Comparison of ENCODE assay signal across 10 cellular contexts in genomic region chr5:56490971-56491468, GRCh38.
DNase-seq lines count a peak whose midpoint lies in the region; ATAC-seq and TF ChIP-seq lines count a peak whose summit lies in the region.
"Had no signal": no experiment of that assay in that cellular context is flagged by ENCODE, and none has a peak within 500 bp of the region (broad histone marks: within the 10 kb centered on the region; RNA-seq: fewer than 3 reads in every experiment).

No MANE protein-coding gene starts in this region.

- H4K91ac ChIP-seq in trophoblast cell (ENCODE audit: low read depth, low read length) = no peak overlapping the region

- H3K27me3 Mint-ChIP-seq in CD4-positive, alpha-beta memory T cell = no peaks in the 10 kb centered on the region
- no peaks in the 10 kb centered on the region for H3K27me3 Mint-ChIP-seq in activated naive CD4-positive, alpha-beta T cell treated with anti-CD3 and anti-CD28 coated beads, Interleukin-2, amount 50 U/mL, for 24 hours
- H3K27me3 Mint-ChIP-seq in CD8-positive, alpha-beta memory T cell = peaks cover 2 to 36% of the 10 kb centered on the region in 2 donors

- intact Hi-C loops in CD4-positive, alpha-beta memory T cell (cut with micrococcal nuclease) = no loop called here
- intact Hi-C loops in PC-9 (cut with micrococcal nuclease; ENCODE audit: unreplicated experiment) = loop anchor here (1.0 to 2.0 kb wide), 3 partner anchors 43 to 266 kb away; no protein-coding TSS in a partner anchor

- no peak overlapping the region for H3K4ac ChIP-seq in trophoblast cell (ENCODE audit: low read depth, low read length)

- TF ChIP-seq POLR2A in GM18505 (IDR thresholded peaks at IDR 0.05; ENCODE audit: borderline replicate concordance, extremely low read depth, insufficient read depth, insufficient read length) = no peak

- no peaks in the 10 kb centered on the region for H3K9me3 ChIP-seq in CD4-positive, alpha-beta memory T cell (ENCODE audit: control insufficient read depth in 1 of 2, low read length in 2 of 2)
- no peaks in the 10 kb centered on the region for H3K9me3 ChIP-seq in PC-9 (ENCODE audit: insufficient read depth, low read depth)
- H3K9me3 ChIP-seq in trophoblast cell (ENCODE audit: insufficient read depth, low read depth, low read length) = peaks cover 6% of the 10 kb centered on the region
- no peaks in the 10 kb centered on the region for H3K9me3 ChIP-seq in CD8-positive, alpha-beta memory T cell (ENCODE audit: low read length)

- H3K27ac ChIP-seq in CD4-positive, alpha-beta memory T cell (ENCODE audit: low read depth, low read length) = no peak overlapping the region
- H3K27ac ChIP-seq in PC-9 (peak overlapping the region; percentile 83), trophoblast cell (ENCODE audit: low read depth, low read length) (no peak overlapping the region)
- no peak overlapping the region for H3K27ac ChIP-seq in CD8-positive, alpha-beta memory T cell (ENCODE audit: low read depth, low read length)
- H3K27ac ChIP-seq: BLaER1 had no signal

- H2BK5ac ChIP-seq in trophoblast cell (ENCODE audit: low read depth, low read length, poor library complexity) = no peak overlapping the region

- peak; percentile 9 to 47 (median 27) for DNase-seq in CD4-positive, alpha-beta memory T cell
- DNase-seq in PC-9 (peak; percentile 87 to 97), trophoblast cell (peak; percentile 70 to 92), GM19240 (ENCODE audit: insufficient read length, low spot score) (no peak)
- no peak for DNase-seq in CD8-positive, alpha-beta memory T cell
- DNase-seq: foreskin fibroblast had no signal

- no peaks in the 10 kb centered on the region for H3K27me3 ChIP-seq in CD4-positive, alpha-beta memory T cell (ENCODE audit: insufficient read depth, low read length)
- no peaks in the 10 kb centered on the region for H3K27me3 ChIP-seq in PC-9 (ENCODE audit: insufficient read depth, low read depth)
- no peaks in the 10 kb centered on the region for H3K27me3 ChIP-seq in trophoblast cell (ENCODE audit: insufficient read depth, low read length)
- H3K27me3 ChIP-seq in CD8-positive, alpha-beta memory T cell (ENCODE audit: insufficient read depth, low read length, poor library complexity, severe bottlenecking) = no peaks in the 10 kb centered on the region
- H3K27me3 ChIP-seq: BLaER1 had no signal

- peak overlapping the region in 6 of 8 donors; percentile 35 to 74 (median 50) for H3K4me3 Mint-ChIP-seq in CD4-positive, alpha-beta memory T cell
- peak overlapping the region; percentile 53 for H3K4me3 Mint-ChIP-seq in activated naive CD4-positive, alpha-beta T cell treated with anti-CD3 and anti-CD28 coated beads, Interleukin-2, amount 50 U/mL, for 24 hours
- no peak overlapping the region for H3K4me3 Mint-ChIP-seq in CD8-positive, alpha-beta memory T cell

- no peak overlapping the region for H3K9ac ChIP-seq in trophoblast cell (ENCODE audit: low read length)
- H3K9ac ChIP-seq: BLaER1 had no signal

- POLR2A ChIA-PET in CD4-positive, alpha-beta memory T cell (lab: Charles Lee; ENCODE audit: partially characterized antibody) = interaction anchor here (1.0 to 4.8 kb wide), 3 partner anchors 10 to 103 kb away, joined by 3 to 23 read pairs (median 3); no protein-coding TSS in a partner anchor
- POLR2A ChIA-PET in PC-9 (lab: Charles Lee; ENCODE audit: unreplicated experiment) = interaction anchor here (0.5 to 0.6 kb wide), 6 partner anchors 17 to 683 kb away, joined by 3 to 6 read pairs (median 5); no protein-coding TSS in a partner anchor
- POLR2A ChIA-PET in CD8-positive, alpha-beta memory T cell (lab: Charles Lee) = no interaction called here

- no peaks in the 10 kb centered on the region for H3K36me3 ChIP-seq in CD4-positive, alpha-beta memory T cell (ENCODE audit: insufficient read depth, low read length)
- H3K36me3 ChIP-seq in PC-9 (ENCODE audit: low read depth) (no peaks in the 10 kb centered on the region), trophoblast cell (ENCODE audit: control insufficient read depth in 1 of 2, insufficient read depth in 2 of 2, low read length in 2 of 2) (no peaks in the 10 kb centered on the region)
- no peaks in the 10 kb centered on the region for H3K36me3 ChIP-seq in CD8-positive, alpha-beta memory T cell (ENCODE audit: insufficient read depth, low read length)

- H3K18ac ChIP-seq in trophoblast cell (ENCODE audit: low read length) = no peak overlapping the region

- no peak overlapping the region for H2BK12ac ChIP-seq in trophoblast cell (ENCODE audit: low read length)

- H4K20me1 ChIP-seq in PC-9 (ENCODE audit: insufficient read depth) = no peaks in the 10 kb centered on the region
- H4K20me1 ChIP-seq: BLaER1 had no signal

- no peak overlapping the region for H4K12ac ChIP-seq in trophoblast cell (ENCODE audit: low read depth, low read length)

- peaks cover 0 to 4% (median 0%) of the 10 kb centered on the region in 8 donors for H3K9me3 Mint-ChIP-seq in CD4-positive, alpha-beta memory T cell
- H3K9me3 Mint-ChIP-seq in activated naive CD4-positive, alpha-beta T cell treated with anti-CD3 and anti-CD28 coated beads, Interleukin-2, amount 50 U/mL, for 24 hours = no peaks in the 10 kb centered on the region
- H3K9me3 Mint-ChIP-seq in CD8-positive, alpha-beta memory T cell = peaks cover 0 to 5% (median 2%) of the 10 kb centered on the region in 5 donors

- peaks cover 17% of the 10 kb centered on the region for H3K79me1 ChIP-seq in trophoblast cell (ENCODE audit: low read length)

- CTCF ChIA-PET in CD4-positive, alpha-beta memory T cell (lab: Charles Lee; ENCODE audit: partially characterized antibody) = interaction anchor here (1.7 to 1.8 kb wide), 2 partner anchors 9 to 179 kb away, joined by 4 read pairs; no protein-coding TSS in a partner anchor
- CTCF ChIA-PET in PC-9 (lab: Charles Lee) = interaction anchor here (0.6 to 1.4 kb wide), 6 partner anchors 24 to 779 kb away, joined by 3 to 4 read pairs (median 3); no protein-coding TSS in a partner anchor
- CTCF ChIA-PET in CD8-positive, alpha-beta memory T cell (lab: Charles Lee) = no interaction called here

- BruUV-seq in PC-9 (replicated peaks; lab: Mats Ljungman, UMichigan) = no TSS peak

- WGBS in trophoblast cell (ENCODE audit: extremely low coverage, insufficient coverage, insufficient read length) = no CpG with 5 or more reads among the region's 9 CpGs

- no peak overlapping the region for H3K4me3 ChIP-seq in CD4-positive, alpha-beta memory T cell (ENCODE audit: low read length in 2 of 2)
- H3K4me3 ChIP-seq in PC-9 (peak overlapping the region; percentile 41; the same call in 1 of the 2 replicates), trophoblast cell (ENCODE audit: low read depth, low read length) (no peak overlapping the region)
- no peak overlapping the region for H3K4me3 ChIP-seq in CD8-positive, alpha-beta memory T cell (ENCODE audit: low read length)
- H3K4me3 ChIP-seq: BLaER1 had no signal

- no peak for TF ChIP-seq CTCF in PC-9 (conservative IDR thresholded peaks at IDR 0.05)

- H3K4me2 ChIP-seq in PC-9 (peak overlapping the region; percentile 75), trophoblast cell (ENCODE audit: low read length) (no peak overlapping the region)
- H3K4me2 ChIP-seq: BLaER1 had no signal

- H3K9me2 ChIP-seq in PC-9 (ENCODE audit: insufficient read depth) = no peaks in the 10 kb centered on the region

- H3K79me2 ChIP-seq in PC-9 (ENCODE audit: low read depth) (no peaks in the 10 kb centered on the region), trophoblast cell (ENCODE audit: control insufficient read depth, insufficient read depth, low read length, poor library complexity) (no peaks in the 10 kb centered on the region)

- H4K8ac ChIP-seq in trophoblast cell (ENCODE audit: low read depth, low read length) = no peak overlapping the region

- H3K27ac Mint-ChIP-seq in CD4-positive, alpha-beta memory T cell = peak overlapping the region; percentile 3 to 87 (median 84)
- H3K27ac Mint-ChIP-seq in activated naive CD4-positive, alpha-beta T cell treated with anti-CD3 and anti-CD28 coated beads, Interleukin-2, amount 50 U/mL, for 24 hours = peak overlapping the region; percentile 71
- peak overlapping the region in 1 of 8 donors; percentile 49 for H3K27ac Mint-ChIP-seq in CD8-positive, alpha-beta memory T cell

- H3K4me1 ChIP-seq in CD4-positive, alpha-beta memory T cell (ENCODE audit: insufficient read depth, low read length) = peaks cover 23% of the 10 kb centered on the region
- H3K4me1 ChIP-seq in PC-9 (replicated peaks; ENCODE audit: insufficient read depth) (peaks cover 32% of the 10 kb centered on the region), trophoblast cell (ENCODE audit: control insufficient read depth in 1 of 2, insufficient read depth in 2 of 2, low read length in 2 of 2) (peaks cover 5 to 13% of the 10 kb centered on the region in 2 experiments)
- H3K4me1 ChIP-seq in CD8-positive, alpha-beta memory T cell (ENCODE audit: insufficient read depth, low read length) = peaks cover 12% of the 10 kb centered on the region

- ATAC-seq in GM18505 (IDR thresholded peaks at IDR 0.05; ENCODE audit: unreplicated experiment) = no peak
- ATAC-seq in HG02798 (IDR thresholded peaks at IDR 0.05; ENCODE audit: poor library complexity, unreplicated experiment) = no peak

- peaks cover 8 to 28% (median 15%) of the 10 kb centered on the region in 4 donors for H3K4me1 Mint-ChIP-seq in CD4-positive, alpha-beta memory T cell
- H3K4me1 Mint-ChIP-seq in activated naive CD4-positive, alpha-beta T cell treated with anti-CD3 and anti-CD28 coated beads, Interleukin-2, amount 50 U/mL, for 24 hours = peaks cover 25% of the 10 kb centered on the region
- H3K4me1 Mint-ChIP-seq in CD8-positive, alpha-beta memory T cell = no peaks in the 10 kb centered on the region

- H2AK5ac ChIP-seq in trophoblast cell (ENCODE audit: low read length) = no peak overlapping the region

- no peaks in the 10 kb centered on the region for H3K36me3 Mint-ChIP-seq in CD4-positive, alpha-beta memory T cell
- peaks cover 2% of the 10 kb centered on the region for H3K36me3 Mint-ChIP-seq in activated naive CD4-positive, alpha-beta T cell treated with anti-CD3 and anti-CD28 coated beads, Interleukin-2, amount 50 U/mL, for 24 hours
- H3K36me3 Mint-ChIP-seq in CD8-positive, alpha-beta memory T cell = no peaks in the 10 kb centered on the region

- peaks cover 19% of the 10 kb centered on the region for H3F3A ChIP-seq in PC-9 (ENCODE audit: insufficient read depth, low read depth)

- H3K14ac ChIP-seq in trophoblast cell (ENCODE audit: low read length) = no peak overlapping the region

- H2AFZ ChIP-seq in PC-9 = peak overlapping the region; percentile 68
- no peak overlapping the region for H2AFZ ChIP-seq in trophoblast cell (ENCODE audit: insufficient read depth, low read length, poor library complexity)

- H2BK120ac ChIP-seq in trophoblast cell (ENCODE audit: insufficient read depth, low read length, poor library complexity) = no peak overlapping the region

- H3K23ac ChIP-seq in trophoblast cell (ENCODE audit: low read length) = no peak overlapping the region

Comparison
In these comparisons a context has a peak if more than half of its experiments do, and no peak if none do; other contexts are left out.
1. DNase-seq: peak in CD4-positive, alpha-beta memory T cell (5 of 5), PC-9 (2 of 2) and trophoblast cell (2 of 2); none in CD8-positive, alpha-beta memory T cell (0 of 5) and GM19240 (single experiment).
2. H3K4me3 Mint-ChIP-seq: peak in CD4-positive, alpha-beta memory T cell (6 of 8) and activated naive CD4-positive, alpha-beta T cell treated with anti-CD3 and anti-CD28 coated beads, Interleukin-2, amount 50 U/mL, for 24 hours (single experiment); none in CD8-positive, alpha-beta memory T cell (0 of 7).